ENCODE assay signal across 9 cellular contexts in the genomic region with DNA sequence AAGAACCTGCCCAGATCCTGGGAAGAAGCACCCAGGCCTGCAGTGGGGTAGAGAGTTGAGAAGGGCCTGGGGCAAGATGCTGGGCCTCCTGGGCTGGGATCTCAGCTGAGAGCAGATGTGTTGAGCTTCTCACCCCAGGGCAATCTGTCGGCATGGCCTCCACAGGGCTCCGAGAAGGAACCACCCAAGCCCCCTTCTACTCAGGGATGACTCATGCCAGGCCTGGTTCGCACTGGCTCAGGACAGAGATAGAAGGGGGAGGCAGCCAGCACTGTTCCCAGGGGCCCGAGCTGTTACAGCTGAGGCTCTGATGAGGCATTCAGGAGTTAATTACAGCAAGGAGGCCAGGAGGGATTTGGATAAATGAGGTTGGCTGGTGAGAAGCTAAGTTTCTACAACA.
DNase-seq lines count a peak whose midpoint lies in the region; ATAC-seq and TF ChIP-seq lines count a peak whose summit lies in the region.
"Had no signal": no experiment of that assay in that cellular context is flagged by ENCODE, and none has a peak within 500 bp of the region (broad histone marks: within the 10 kb centered on the region; RNA-seq: fewer than 3 reads in every experiment).

No MANE protein-coding gene starts in this region.

- intact Hi-C loops in left lung (cut with DNase I): no loop called here
- intact Hi-C loops in activated CD8-positive, alpha-beta T cell treated with anti-CD3 and anti-CD28 coated beads for 36 hours (cut with micrococcal nuclease): no loop called here

- ATAC-seq in left lung: peak; percentile 15
- no peak for ATAC-seq in GM21390 (IDR thresholded peaks at IDR 0.05; ENCODE audit: unreplicated experiment)
- no peak for ATAC-seq in activated CD8-positive, alpha-beta T cell treated with anti-CD3 and anti-CD28 coated beads for 36 hours
- no peak for ATAC-seq in T-cell (replicated peaks in 1 of 4)

- POLR2A ChIA-PET in HEK293 (lab: Yijun Ruan, JAX) (no interaction called here), T-cell (lab: Charles Lee) (no interaction called here)
- POLR2A ChIA-PET in activated CD8-positive, alpha-beta T cell treated with anti-CD3 and anti-CD28 coated beads for 36 hours (lab: Charles Lee): no interaction called here

- TF ChIP-seq CTCF in HEK293 (tag by site-specific recombination; IDR thresholded peaks at IDR 0.05) (no peak), cardiac fibroblast (IDR thresholded peaks at IDR 0.05; ENCODE audit: low read depth, low read length) (no peak), left lung (IDR thresholded peaks at IDR 0.05) (no peak)
- TF ChIP-seq CTCF in activated CD8-positive, alpha-beta T cell treated with anti-CD3 and anti-CD28 coated beads for 36 hours (IDR thresholded peaks at IDR 0.05): no peak

- no peaks in the 10 kb centered on the region for H3K4me1 Mint-ChIP-seq in activated CD8-positive, alpha-beta T cell treated with anti-CD3 and anti-CD28 coated beads for 36 hours (ENCODE audit: low read depth)
- H3K4me1 Mint-ChIP-seq in T-cell: no peaks in the 10 kb centered on the region

- no peaks in the 10 kb centered on the region for H3K27me3 ChIP-seq in left lung

- H3K36me3 ChIP-seq in HEK293 (ENCODE audit: control insufficient read depth in 2 of 2, insufficient read depth in 1 of 2, low read length in 2 of 2): peaks cover 0 to 34% of the 10 kb centered on the region in 2 experiments; a peak in 1 of 3 replicates
- no peaks in the 10 kb centered on the region for H3K36me3 ChIP-seq in left lung

- H3K36me3 Mint-ChIP-seq in activated CD8-positive, alpha-beta T cell treated with anti-CD3 and anti-CD28 coated beads for 36 hours (ENCODE audit: low read depth): peaks cover 24% of the 10 kb centered on the region
- peaks cover 31% of the 10 kb centered on the region for H3K36me3 Mint-ChIP-seq in T-cell

- no peak overlapping the region for H3K4me3 Mint-ChIP-seq in activated CD8-positive, alpha-beta T cell treated with anti-CD3 and anti-CD28 coated beads for 36 hours
- no peak overlapping the region for H3K4me3 Mint-ChIP-seq in T-cell

- H3K27ac Mint-ChIP-seq in activated CD8-positive, alpha-beta T cell treated with anti-CD3 and anti-CD28 coated beads for 36 hours: no peak overlapping the region
- H3K27ac Mint-ChIP-seq in T-cell: no peak overlapping the region

- H3K4me3 ChIP-seq in HEK293 (ENCODE audit: low read depth, low read length) (no peak overlapping the region), cardiac fibroblast (replicated peaks in 1 of 2; ENCODE audit: low read depth in 2 of 2, low read length in 2 of 2) (no peak overlapping the region), left lung (no peak overlapping the region)

- DNase-seq in cardiac fibroblast (ENCODE audit: low read depth in 2 of 2): peak; percentile 57 to 75
- DNase-seq in left lung: no peak
- DNase-seq in stromal cell of bone marrow (ENCODE audit: low read depth): peak; percentile 43
- no peak for DNase-seq in COLO668 (lab: John Stamatoyannopoulos, UW; ENCODE audit: unreplicated experiment)
- no peak for DNase-seq in activated CD8-positive, alpha-beta T cell treated with anti-CD3 and anti-CD28 coated beads for 36 hours
- no peak for DNase-seq in T-cell
- DNase-seq: NCI-H146 had no signal

- H3K27ac ChIP-seq in HEK293 (ENCODE audit: extremely low read depth, low read depth, low read length) (no peak overlapping the region), left lung (peak overlapping the region in 1 of 2 donors; percentile 26)

- H3K9me3 ChIP-seq in HEK293 (ENCODE audit: control insufficient read depth, insufficient read depth, low read depth, low read length): no peaks in the 10 kb centered on the region
- no peaks in the 10 kb centered on the region for H3K9me3 ChIP-seq in left lung

- no peaks in the 10 kb centered on the region for H3K27me3 Mint-ChIP-seq in activated CD8-positive, alpha-beta T cell treated with anti-CD3 and anti-CD28 coated beads for 36 hours
- no peaks in the 10 kb centered on the region for H3K27me3 Mint-ChIP-seq in T-cell

- no peaks in the 10 kb centered on the region for H3K9me3 Mint-ChIP-seq in activated CD8-positive, alpha-beta T cell treated with anti-CD3 and anti-CD28 coated beads for 36 hours
- no peaks in the 10 kb centered on the region for H3K9me3 Mint-ChIP-seq in T-cell

- H3K4me1 ChIP-seq in HEK293 (ENCODE audit: control insufficient read depth, insufficient read depth, low read length) (no peaks in the 10 kb centered on the region; the same call in 1 of the 2 replicates), left lung (no peaks in the 10 kb centered on the region)

- CTCF ChIA-PET in HEK293 (lab: Yijun Ruan, JAX): interaction anchor here (1.9 kb wide), 1 partner anchor 28 kb away, joined by 7 read pairs; no protein-coding TSS in a partner anchor
- CTCF ChIA-PET in activated CD8-positive, alpha-beta T cell treated with anti-CD3 and anti-CD28 coated beads for 36 hours (lab: Charles Lee): interaction anchor here (1.1 kb wide), 1 partner anchor 35 kb away, joined by 4 read pairs; no protein-coding TSS in a partner anchor
- CTCF ChIA-PET in T-cell (lab: Charles Lee): no interaction called here

TF ChIP-seq in HEK293, 187 proteins besides CTCF, POLR2A, EP300 and RAD21:
- TF ChIP-seq, protein P1, sequence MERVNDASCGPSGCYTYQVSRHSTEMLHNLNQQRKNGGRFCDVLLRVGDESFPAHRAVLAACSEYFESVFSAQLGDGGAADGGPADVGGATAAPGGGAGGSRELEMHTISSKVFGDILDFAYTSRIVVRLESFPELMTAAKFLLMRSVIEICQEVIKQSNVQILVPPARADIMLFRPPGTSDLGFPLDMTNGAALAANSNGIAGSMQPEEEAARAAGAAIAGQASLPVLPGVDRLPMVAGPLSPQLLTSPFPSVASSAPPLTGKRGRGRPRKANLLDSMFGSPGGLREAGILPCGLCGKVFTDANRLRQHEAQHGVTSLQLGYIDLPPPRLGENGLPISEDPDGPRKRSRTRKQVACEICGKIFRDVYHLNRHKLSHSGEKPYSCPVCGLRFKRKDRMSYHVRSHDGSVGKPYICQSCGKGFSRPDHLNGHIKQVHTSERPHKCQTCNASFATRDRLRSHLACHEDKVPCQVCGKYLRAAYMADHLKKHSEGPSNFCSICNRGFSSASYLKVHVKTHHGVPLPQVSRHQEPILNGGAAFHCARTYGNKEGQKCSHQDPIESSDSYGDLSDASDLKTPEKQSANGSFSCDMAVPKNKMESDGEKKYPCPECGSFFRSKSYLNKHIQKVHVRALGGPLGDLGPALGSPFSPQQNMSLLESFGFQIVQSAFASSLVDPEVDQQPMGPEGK (tag by site-specific recombination; IDR thresholded peaks at IDR 0.05): peak; percentile 42; the same call in 1 of the 2 replicates
- no peak for TF ChIP-seq ZNF426 (tag by site-specific recombination; IDR thresholded peaks at IDR 0.05)
- no peak for TF ChIP-seq ZNF239 (tag by site-specific recombination; IDR thresholded peaks at IDR 0.05)
- TF ChIP-seq GLIS1 (tag by site-specific recombination; IDR thresholded peaks at IDR 0.05): peak; percentile 31; the same call in 1 of the 2 replicates
- TF ChIP-seq ZBTB17 (tag by site-specific recombination; IDR thresholded peaks at IDR 0.05): peak; percentile 31
- no peak for TF ChIP-seq ZNF23 (tag by site-specific recombination; IDR thresholded peaks at IDR 0.05; ENCODE audit: borderline replicate concordance)
- 0 out of 2 replicates have a peak, but pooled peaks have one; percentile 27 for TF ChIP-seq TRIM28 (IDR thresholded peaks at IDR 0.05; ENCODE audit: borderline replicate concordance, low read length)
- peak; percentile 74 for TF ChIP-seq ZIC2 (tag by site-specific recombination; IDR thresholded peaks at IDR 0.05)
- peak; percentile 51; the same call in 1 of the 2 replicates for TF ChIP-seq ZNF600 (tag by site-specific recombination; IDR thresholded peaks at IDR 0.05)

Comparison
In these comparisons a context has a peak if more than half of its experiments do, and no peak if none do; other contexts are left out.
1. DNase-seq: peak in cardiac fibroblast (2 of 2) and stromal cell of bone marrow (single experiment); none in left lung (0 of 2), COLO668 (single experiment), activated CD8-positive, alpha-beta T cell treated with anti-CD3 and anti-CD28 coated beads for 36 hours (single experiment) and T-cell (0 of 34).
2. CTCF ChIA-PET loops: an anchor here in HEK293 (1.9 kb wide) and activated CD8-positive, alpha-beta T cell treated with anti-CD3 and anti-CD28 coated beads for 36 hours (1.1 kb wide); none called in T-cell.